29 cellular contexts compared by ENCODE assay signal in the genomic region with DNA sequence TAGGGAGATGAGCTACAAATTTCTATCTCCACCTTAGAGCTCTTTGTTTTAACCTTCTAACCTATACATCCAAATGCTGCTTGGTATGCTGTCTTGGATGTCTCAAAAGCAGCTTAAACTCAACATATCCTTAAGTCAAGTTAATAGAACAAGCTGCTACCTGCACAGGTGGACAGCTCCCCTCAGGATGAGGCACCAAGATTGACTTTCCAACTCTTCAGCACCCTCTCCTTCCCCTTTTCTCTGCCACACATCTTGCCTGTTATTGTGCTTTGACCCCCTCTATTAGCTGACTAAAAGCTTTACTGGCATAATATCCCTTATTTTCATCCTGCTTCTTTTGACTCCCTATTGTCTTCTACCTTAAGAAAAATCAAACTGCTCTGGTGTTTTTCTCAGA.
"Had no signal": no experiment of that assay in that cellular context is flagged by ENCODE, and none has a peak within 500 bp of the region (broad histone marks: within the 10 kb centered on the region; RNA-seq: fewer than 3 reads in every experiment).

No MANE protein-coding gene starts in this region.

- H3K4me2 ChIP-seq: hepatocyte had no signal

- H3K27me3 ChIP-seq: dorsolateral prefrontal cortex, esophagus muscularis mucosa, esophagus squamous epithelium, foreskin keratinocyte, gastrocnemius medialis, gastroesophageal sphincter, heart right ventricle, hepatocyte had no signal

- H3K9me3 Mint-ChIP-seq: dendritic cell treated with granulocyte-macrophage colony-stimulating factor and Interleukin-4, amounts not matched to agents 40 ng/mL and 50 ng/mL, for 4 days; effector memory CD8-positive, alpha-beta T cell; endodermal cell had no signal

- H3K27ac ChIP-seq: coronary artery, dorsolateral prefrontal cortex, epithelial cell of prostate, esophagus muscularis mucosa, esophagus squamous epithelium, foreskin keratinocyte, gastrocnemius medialis, gastroesophageal sphincter, heart left ventricle, heart right ventricle, hepatocyte had no signal

- H3K79me2 ChIP-seq: hepatocyte had no signal

- H2AFZ ChIP-seq: hepatocyte had no signal

- ATAC-seq: effector memory CD8-positive, alpha-beta T cell; esophagus mucosa; foreskin keratinocyte; gastrocnemius medialis; gastroesophageal sphincter; heart left ventricle; heart right ventricle had no signal

- H3K36me3 ChIP-seq: esophagus muscularis mucosa, esophagus squamous epithelium, gastrocnemius medialis, gastroesophageal sphincter, heart left ventricle, heart right ventricle had no signal

- H3K27ac Mint-ChIP-seq: dendritic cell treated with granulocyte-macrophage colony-stimulating factor and Interleukin-4, amounts not matched to agents 40 ng/mL and 50 ng/mL, for 4 days; effector memory CD8-positive, alpha-beta T cell; endodermal cell had no signal

- H3K4me3 ChIP-seq: coronary artery, dorsolateral prefrontal cortex, esophagus muscularis mucosa, esophagus squamous epithelium, gastrocnemius medialis, gastroesophageal sphincter, heart left ventricle, heart right ventricle, hepatocyte had no signal

- H3K9me3 ChIP-seq: esophagus muscularis mucosa, esophagus squamous epithelium, gastrocnemius medialis, gastroesophageal sphincter, heart left ventricle, heart right ventricle had no signal

- H3K4me3 Mint-ChIP-seq: dendritic cell treated with granulocyte-macrophage colony-stimulating factor and Interleukin-4, amounts not matched to agents 40 ng/mL and 50 ng/mL, for 4 days; effector memory CD8-positive, alpha-beta T cell; endodermal cell had no signal

- FAIRE-seq: endometrium, endothelial cell of umbilical vein, frontal cortex had no signal

- H3K4me1 ChIP-seq: esophagus muscularis mucosa, esophagus squamous epithelium, foreskin keratinocyte, gastrocnemius medialis, gastroesophageal sphincter, heart left ventricle, heart right ventricle had no signal

- H3K27me3 Mint-ChIP-seq: dendritic cell treated with granulocyte-macrophage colony-stimulating factor and Interleukin-4, amounts not matched to agents 40 ng/mL and 50 ng/mL, for 4 days; effector memory CD8-positive, alpha-beta T cell had no signal

- DNase-seq: cortex of kidney; dermis blood vessel endothelial cell; dorsolateral prefrontal cortex; effector CD4-positive, alpha-beta T cell; effector CD8-positive, alpha-beta T cell; effector memory CD4-positive, alpha-beta T cell; effector memory CD8-positive, alpha-beta T cell; endodermal cell; erythroblast; esophagus squamous epithelium; foreskin fibroblast; foreskin keratinocyte; foreskin melanocyte; gastrocnemius medialis; glutamatergic neuron; head of caudate nucleus; heart left ventricle; heart right ventricle; hippocampal formation had no signal
